In genomic region chr2:64989982-64990614, GRCh38 we compare ENCODE assay signal across 7 cellular contexts. TPM values are rescaled to one million over a fixed set of nuclear protein-coding genes. Genes with fewer than 3 reads are reported as not detected.
DNase-seq lines count a peak whose midpoint lies in the region; ATAC-seq lines count a peak whose summit lies in the region.

No MANE protein-coding gene starts in this region.

- CTCF ChIA-PET in activated CD8-positive, alpha-beta T cell treated with anti-CD3 and anti-CD28 coated beads, Interleukin-2, amount 10 ng/mL, durations not matched to agents 7 days and 5 days (lab: Charles Lee) = interaction anchor here (0.7 to 10.0 kb wide), 9 partner anchors 9 to 158 kb away, joined by 3 to 104 read pairs (median 3); partner anchors contain the start of gene CEP68

- peaks cover 72% of the 10 kb centered on the region for H3K4me1 Mint-ChIP-seq in activated CD8-positive, alpha-beta T cell treated with anti-CD3 and anti-CD28 coated beads, Interleukin-2, amount 10 ng/mL, durations not matched to agents 7 days and 5 days (ENCODE audit: low read depth)
- H3K4me1 Mint-ChIP-seq in stimulated activated naive B cell treated with anti-CD40 and anti-IgM and Interleukin-4, amounts not matched to agents 10 μg/mL and 1 μg/mL and 100 μg/mL, for 72 hours = peaks cover 39 to 75% of the 10 kb centered on the region in 2 donors

- peaks cover 52% of the 10 kb centered on the region for H3K36me3 Mint-ChIP-seq in activated CD8-positive, alpha-beta T cell treated with anti-CD3 and anti-CD28 coated beads, Interleukin-2, amount 10 ng/mL, durations not matched to agents 7 days and 5 days (ENCODE audit: low read depth)
- H3K36me3 Mint-ChIP-seq in stimulated activated naive B cell treated with anti-CD40 and anti-IgM and Interleukin-4, amounts not matched to agents 10 μg/mL and 1 μg/mL and 100 μg/mL, for 72 hours = peaks cover 40 to 52% of the 10 kb centered on the region in 2 donors

- H3K27me3 ChIP-seq in iPS-15b (ENCODE audit: control insufficient read depth, insufficient read depth, low read length) = peaks cover 63% of the 10 kb centered on the region

- peak; percentile 0 for ATAC-seq in HG03175 (IDR thresholded peaks at IDR 0.05; ENCODE audit: unreplicated experiment)
- no peak for ATAC-seq in activated CD8-positive, alpha-beta T cell treated with anti-CD3 and anti-CD28 coated beads, Interleukin-2, amount 10 ng/mL, durations not matched to agents 7 days and 5 days
- ATAC-seq in stimulated activated naive B cell treated with anti-CD40 and anti-IgM and Interleukin-4, amounts not matched to agents 10 μg/mL and 1 μg/mL and 100 μg/mL, for 72 hours (replicated peaks) = no peak

- H3K27me3 Mint-ChIP-seq in activated CD8-positive, alpha-beta T cell treated with anti-CD3 and anti-CD28 coated beads, Interleukin-2, amount 10 ng/mL, durations not matched to agents 7 days and 5 days (ENCODE audit: low read depth) = peaks cover 12% of the 10 kb centered on the region
- no peaks in the 10 kb centered on the region for H3K27me3 Mint-ChIP-seq in stimulated activated naive B cell treated with anti-CD40 and anti-IgM and Interleukin-4, amounts not matched to agents 10 μg/mL and 1 μg/mL and 100 μg/mL, for 72 hours

- no peaks in the 10 kb centered on the region for H3K4me1 ChIP-seq in iPS-15b (ENCODE audit: control insufficient read depth, insufficient read depth, low read length)

- H3K27ac Mint-ChIP-seq in activated CD8-positive, alpha-beta T cell treated with anti-CD3 and anti-CD28 coated beads, Interleukin-2, amount 10 ng/mL, durations not matched to agents 7 days and 5 days = peak overlapping the region; percentile 70
- H3K27ac Mint-ChIP-seq in stimulated activated naive B cell treated with anti-CD40 and anti-IgM and Interleukin-4, amounts not matched to agents 10 μg/mL and 1 μg/mL and 100 μg/mL, for 72 hours = peak overlapping the region; percentile 88

- H3K4me3 ChIP-seq in iPS-15b (ENCODE audit: low read depth, low read length) = peak overlapping the region; percentile 68

- no peaks in the 10 kb centered on the region for H3K9me3 Mint-ChIP-seq in activated CD8-positive, alpha-beta T cell treated with anti-CD3 and anti-CD28 coated beads, Interleukin-2, amount 10 ng/mL, durations not matched to agents 7 days and 5 days (ENCODE audit: insufficient read depth)
- no peaks in the 10 kb centered on the region for H3K9me3 Mint-ChIP-seq in stimulated activated naive B cell treated with anti-CD40 and anti-IgM and Interleukin-4, amounts not matched to agents 10 μg/mL and 1 μg/mL and 100 μg/mL, for 72 hours

- no peaks in the 10 kb centered on the region for H3K9me3 ChIP-seq in iPS-15b (ENCODE audit: control insufficient read depth, insufficient read depth, low read length)

- POLR2A ChIA-PET in activated CD8-positive, alpha-beta T cell treated with anti-CD3 and anti-CD28 coated beads, Interleukin-2, amount 10 ng/mL, durations not matched to agents 7 days and 5 days (lab: Charles Lee) = interaction anchor here (0.7 to 4.7 kb wide), 5 partner anchors 36 to 74 kb away, joined by 3 to 41 read pairs (median 3); no protein-coding TSS in a partner anchor

- DNase-seq in ELR (ENCODE audit: low read depth) = peak; percentile 11
- no peak for DNase-seq in activated CD8-positive, alpha-beta T cell treated with anti-CD3 and anti-CD28 coated beads, Interleukin-2, amount 10 ng/mL, durations not matched to agents 7 days and 5 days
- DNase-seq in stimulated activated naive B cell treated with anti-CD40 and anti-IgM and Interleukin-4, amounts not matched to agents 10 μg/mL and 1 μg/mL and 100 μg/mL, for 72 hours = no peak
- DNase-seq in H4 (ENCODE audit: low spot score) = no peak
- no peak for DNase-seq in NCI-H1436 (lab: John Stamatoyannopoulos, UW)

- peak overlapping the region; percentile 91 for H3K4me3 Mint-ChIP-seq in activated CD8-positive, alpha-beta T cell treated with anti-CD3 and anti-CD28 coated beads, Interleukin-2, amount 10 ng/mL, durations not matched to agents 7 days and 5 days
- peak overlapping the region; percentile 86 to 95 for H3K4me3 Mint-ChIP-seq in stimulated activated naive B cell treated with anti-CD40 and anti-IgM and Interleukin-4, amounts not matched to agents 10 μg/mL and 1 μg/mL and 100 μg/mL, for 72 hours

- H3K36me3 ChIP-seq in iPS-15b (ENCODE audit: control insufficient read depth, insufficient read depth, low read length) = no peaks in the 10 kb centered on the region

- H3K9ac ChIP-seq in iPS-15b (ENCODE audit: low read depth, low read length) = no peak overlapping the region

RNA-seq across cellular contexts. Expression of gene SLC1A4, which starts 0.9 kb away (rescaled TPM):
- total RNA-seq in activated CD8-positive, alpha-beta T cell treated with anti-CD3 and anti-CD28 coated beads, Interleukin-2, amount 10 ng/mL, durations not matched to agents 7 days and 5 days = 10 to 100 TPM; 48.8 to 50.1 TPM
- total RNA-seq in H4 (2014; rRNA removed; shearing (Covaris generic)) = 27.0 and 30.1 TPM in 2 replicates
